1 cellular context compared by ENCODE assay signal in genomic region chr1:41504126-41505035, GRCh38.
TF ChIP-seq lines count a peak whose summit lies in the region.

No MANE protein-coding gene starts in this region.

TF ChIP-seq in HEK293, 187 proteins besides CTCF, POLR2A, EP300 and RAD21 (continued from another document):
- no peak for TF ChIP-seq PRDM2 (tag by site-specific recombination; IDR thresholded peaks at IDR 0.05; ENCODE audit: borderline replicate concordance)
- TF ChIP-seq ZNF580 (tag by site-specific recombination; IDR thresholded peaks at IDR 0.05): no peak
- TF ChIP-seq SALL2 (tag by site-specific recombination; IDR thresholded peaks at IDR 0.05; ENCODE audit: borderline replicate concordance): no peak
TF ChIP-seq in HEK293: peak in this region for 32.
